ENCODE assay signal across 21 cellular contexts in the genomic region with DNA sequence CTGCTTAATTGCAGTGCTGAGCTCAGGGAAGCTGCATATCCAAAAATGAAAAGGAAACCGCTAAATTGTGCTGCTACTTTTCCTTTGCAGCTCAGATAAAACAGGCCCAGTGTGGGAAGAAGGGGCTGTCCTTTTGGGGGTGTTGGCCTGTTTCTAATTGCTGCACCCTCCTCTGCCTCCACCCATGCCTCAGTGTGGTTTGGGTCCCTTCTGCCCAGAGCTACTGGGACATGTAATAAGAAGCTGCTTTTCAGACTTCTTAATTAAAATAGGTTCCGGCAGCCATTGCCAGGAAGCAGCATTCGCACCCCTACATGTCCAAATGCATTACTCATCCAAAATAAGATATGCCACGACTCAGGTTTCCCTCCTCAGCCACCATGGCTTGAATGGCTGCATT.
DNase-seq lines count a peak whose midpoint lies in the region; ATAC-seq and TF ChIP-seq lines count a peak whose summit lies in the region.
"Had no signal": no experiment of that assay in that cellular context is flagged by ENCODE, and none has a peak within 500 bp of the region (broad histone marks: within the 10 kb centered on the region; RNA-seq: fewer than 3 reads in every experiment).

No MANE protein-coding gene starts in this region.

- CTCF ChIA-PET in activated CD4-positive, alpha-beta memory T cell treated with anti-CD3 and anti-CD28 coated beads, Interleukin-2, amount 10 ng/mL, durations not matched to agents 7 days and 5 days (lab: Charles Lee), result no interaction called here
- CTCF ChIA-PET in RWPE1 (lab: Yijun Ruan, JAX), result no interaction called here

- no peaks in the 10 kb centered on the region for H3K27me3 ChIP-seq in stomach
- H3K27me3 ChIP-seq: BE2C, MG63 had no signal

- TF ChIP-seq POLR2A in stomach (IDR thresholded peaks at IDR 0.05), result no peak

- intact Hi-C loops in stomach (cut with DNase I; ENCODE audit: low total_unique reads), result no loop called here

- peaks cover 0 to 75% (median 30%) of the 10 kb centered on the region in 4 donors for H3K4me1 ChIP-seq in stomach
- H3K4me1 ChIP-seq: BE2C had no signal

- H3K36me3 Mint-ChIP-seq in T-helper 17 cell (ENCODE audit: low read depth), result peaks cover 2% of the 10 kb centered on the region
- H3K36me3 Mint-ChIP-seq in activated CD4-positive, alpha-beta memory T cell treated with anti-CD3 and anti-CD28 coated beads, Interleukin-2, amount 10 ng/mL, durations not matched to agents 7 days and 5 days (ENCODE audit: low read depth), result no peaks in the 10 kb centered on the region
- H3K36me3 Mint-ChIP-seq: CD4-positive, alpha-beta memory T cell had no signal

- no peaks in the 10 kb centered on the region for H3K9me3 Mint-ChIP-seq in activated CD4-positive, alpha-beta memory T cell treated with anti-CD3 and anti-CD28 coated beads, Interleukin-2, amount 10 ng/mL, durations not matched to agents 7 days and 5 days

- H3K4me3 ChIP-seq in stomach, result no peak overlapping the region
- H3K4me3 ChIP-seq: GM12878, MG63, PC-9 had no signal

- DNase-seq in DMS 273 (lab: John Stamatoyannopoulos, UW; ENCODE audit: unreplicated experiment), result peak; percentile 23
- no peak for DNase-seq in DMS 273 treated with DMSO at 0.1 percent for 48 hours (lab: John Stamatoyannopoulos, UW)
- DNase-seq in T-helper 17 cell, result no peak
- DNase-seq in ecto neural progenitor cell (ENCODE audit: low spot score), result peak; percentile 15
- peak; percentile 57 for DNase-seq in retina
- DNase-seq in activated CD4-positive, alpha-beta memory T cell treated with anti-CD3 and anti-CD28 coated beads, Interleukin-2, amount 10 ng/mL, durations not matched to agents 7 days and 5 days, result no peak
- DNase-seq in stomach, result no peak
- no peak for DNase-seq in RWPE1 (ENCODE audit: low spot score)
- DNase-seq: CD4-positive, alpha-beta memory T cell; DND-41; GDM1; MG63; NCI-H1092; NCI-H1694; NCI-H510A treated with DMSO at 0.1 percent for 48 hours; PC-9 had no signal

- H3K27me3 Mint-ChIP-seq in T-helper 17 cell, result peaks cover 45% of the 10 kb centered on the region
- H3K27me3 Mint-ChIP-seq in activated CD4-positive, alpha-beta memory T cell treated with anti-CD3 and anti-CD28 coated beads, Interleukin-2, amount 10 ng/mL, durations not matched to agents 7 days and 5 days, result peaks cover 4% of the 10 kb centered on the region

- no peak for ATAC-seq in T-helper 17 cell
- ATAC-seq: GM12878, HCT116 had no signal

- TF ChIP-seq CTCF in stomach (IDR thresholded peaks at IDR 0.05) (no peak), RWPE1 (conservative IDR thresholded peaks at IDR 0.05; ENCODE audit: low read depth) (no peak)

- H3K27ac ChIP-seq in stomach (peak overlapping the region in 1 of 5 donors; percentile 62), RWPE1 (no peak overlapping the region)
- H3K27ac ChIP-seq: 22Rv1, KMS-11, PC-9 had no signal

- peaks cover 0 to 4% (median 0%) of the 10 kb centered on the region in 4 donors for H3K36me3 ChIP-seq in stomach
- H3K36me3 ChIP-seq: BE2C, MG63 had no signal

- H3K27ac Mint-ChIP-seq in T-helper 17 cell, result peak overlapping the region; percentile 11
- no peak overlapping the region for H3K27ac Mint-ChIP-seq in activated CD4-positive, alpha-beta memory T cell treated with anti-CD3 and anti-CD28 coated beads, Interleukin-2, amount 10 ng/mL, durations not matched to agents 7 days and 5 days
- H3K27ac Mint-ChIP-seq: CD4-positive, alpha-beta memory T cell had no signal

- TF ChIP-seq EP300 in stomach (IDR thresholded peaks at IDR 0.05), result no peak

- H3K9me3 ChIP-seq in T-helper 17 cell (ENCODE audit: control insufficient read depth, low read length, poor library complexity, severe bottlenecking), result no peaks in the 10 kb centered on the region
- H3K9me3 ChIP-seq in stomach, result no peaks in the 10 kb centered on the region
- H3K9me3 ChIP-seq: BE2C, MG63 had no signal

- 41 to 71% (median 62%) methylated on average over 4 of the region's 4 CpGs for WGBS in stomach, 5 donors

- POLR2A ChIA-PET in activated CD4-positive, alpha-beta memory T cell treated with anti-CD3 and anti-CD28 coated beads, Interleukin-2, amount 10 ng/mL, durations not matched to agents 7 days and 5 days (lab: Charles Lee), result no interaction called here
- POLR2A ChIA-PET in RWPE1 (lab: Yijun Ruan, JAX; ENCODE audit: low non-redundant PET), result no interaction called here

- no peak overlapping the region for H3K4me3 Mint-ChIP-seq in T-helper 17 cell
- no peak overlapping the region for H3K4me3 Mint-ChIP-seq in activated CD4-positive, alpha-beta memory T cell treated with anti-CD3 and anti-CD28 coated beads, Interleukin-2, amount 10 ng/mL, durations not matched to agents 7 days and 5 days
- H3K4me3 Mint-ChIP-seq: CD4-positive, alpha-beta memory T cell had no signal

- no peaks in the 10 kb centered on the region for H3K4me1 Mint-ChIP-seq in T-helper 17 cell
- no peaks in the 10 kb centered on the region for H3K4me1 Mint-ChIP-seq in activated CD4-positive, alpha-beta memory T cell treated with anti-CD3 and anti-CD28 coated beads, Interleukin-2, amount 10 ng/mL, durations not matched to agents 7 days and 5 days
- H3K4me1 Mint-ChIP-seq: CD4-positive, alpha-beta memory T cell had no signal

Comparison
In these comparisons a context has a peak if more than half of its experiments do, and no peak if none do; other contexts are left out.
1. DNase-seq: peak in DMS 273 (single experiment), ecto neural progenitor cell (single experiment) and retina (single experiment); none in DMS 273 treated with DMSO at 0.1 percent for 48 hours (single experiment), T-helper 17 cell (0 of 3), activated CD4-positive, alpha-beta memory T cell treated with anti-CD3 and anti-CD28 coated beads, Interleukin-2, amount 10 ng/mL, durations not matched to agents 7 days and 5 days (single experiment), stomach (single experiment) and RWPE1 (single experiment).